Comparison of ENCODE assay signal across 1 cellular context in genomic region chr6:109165392-109165964, GRCh38.
TF ChIP-seq lines count a peak whose summit lies in the region.

No MANE protein-coding gene starts in this region.

TF ChIP-seq in K562, 482 proteins besides CTCF, POLR2A, EP300 and RAD21 (continued from another document):
- TF ChIP-seq ZNF316 (IDR thresholded peaks at IDR 0.05) (peak; percentile 53; the same call in 1 of the 2 replicates), NFE2 (IDR thresholded peaks at IDR 0.05; ENCODE audit: low read depth) (peak; percentile 60), CEBPB (tag; IDR thresholded peaks at IDR 0.05) (peak; percentile 69), HLTF (IDR thresholded peaks at IDR 0.05) (no peak)
